ENCODE assay signal across 2 cellular contexts in the genomic region with DNA sequence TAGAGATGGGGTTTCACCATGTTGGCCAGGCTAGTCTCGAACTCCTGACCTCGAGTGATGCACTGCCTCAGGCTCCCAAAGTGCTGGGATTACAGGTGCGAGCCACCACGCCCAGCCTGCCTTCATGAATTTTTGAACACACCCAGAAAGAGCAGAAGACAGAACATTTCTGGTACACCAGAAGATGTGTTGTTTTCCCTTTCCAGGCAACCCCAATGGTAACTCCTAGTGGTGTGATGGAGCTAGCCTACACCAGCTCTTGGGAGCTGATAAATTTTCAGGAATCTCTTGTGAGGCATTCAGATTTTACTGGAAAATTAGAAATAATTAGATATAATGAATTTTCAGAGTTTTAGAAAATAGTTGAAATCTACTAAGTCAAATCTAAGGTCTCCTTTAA.
TF ChIP-seq lines count a peak whose summit lies in the region.

No MANE protein-coding gene starts in this region.

TF ChIP-seq in A549, 52 proteins besides CTCF, POLR2A, EP300 and RAD21 (continued from another document):
- TF ChIP-seq TFCP2L1 (CRISPR knock-in tag; IDR thresholded peaks at IDR 0.05) (no peak), MYC (IDR thresholded peaks at IDR 0.05; ENCODE audit: borderline replicate concordance, low read length) (no peak)

TF ChIP-seq in GM23338, 12 proteins besides CTCF, POLR2A, EP300 and RAD21 (continued from another document):
- TF ChIP-seq, protein P1, sequence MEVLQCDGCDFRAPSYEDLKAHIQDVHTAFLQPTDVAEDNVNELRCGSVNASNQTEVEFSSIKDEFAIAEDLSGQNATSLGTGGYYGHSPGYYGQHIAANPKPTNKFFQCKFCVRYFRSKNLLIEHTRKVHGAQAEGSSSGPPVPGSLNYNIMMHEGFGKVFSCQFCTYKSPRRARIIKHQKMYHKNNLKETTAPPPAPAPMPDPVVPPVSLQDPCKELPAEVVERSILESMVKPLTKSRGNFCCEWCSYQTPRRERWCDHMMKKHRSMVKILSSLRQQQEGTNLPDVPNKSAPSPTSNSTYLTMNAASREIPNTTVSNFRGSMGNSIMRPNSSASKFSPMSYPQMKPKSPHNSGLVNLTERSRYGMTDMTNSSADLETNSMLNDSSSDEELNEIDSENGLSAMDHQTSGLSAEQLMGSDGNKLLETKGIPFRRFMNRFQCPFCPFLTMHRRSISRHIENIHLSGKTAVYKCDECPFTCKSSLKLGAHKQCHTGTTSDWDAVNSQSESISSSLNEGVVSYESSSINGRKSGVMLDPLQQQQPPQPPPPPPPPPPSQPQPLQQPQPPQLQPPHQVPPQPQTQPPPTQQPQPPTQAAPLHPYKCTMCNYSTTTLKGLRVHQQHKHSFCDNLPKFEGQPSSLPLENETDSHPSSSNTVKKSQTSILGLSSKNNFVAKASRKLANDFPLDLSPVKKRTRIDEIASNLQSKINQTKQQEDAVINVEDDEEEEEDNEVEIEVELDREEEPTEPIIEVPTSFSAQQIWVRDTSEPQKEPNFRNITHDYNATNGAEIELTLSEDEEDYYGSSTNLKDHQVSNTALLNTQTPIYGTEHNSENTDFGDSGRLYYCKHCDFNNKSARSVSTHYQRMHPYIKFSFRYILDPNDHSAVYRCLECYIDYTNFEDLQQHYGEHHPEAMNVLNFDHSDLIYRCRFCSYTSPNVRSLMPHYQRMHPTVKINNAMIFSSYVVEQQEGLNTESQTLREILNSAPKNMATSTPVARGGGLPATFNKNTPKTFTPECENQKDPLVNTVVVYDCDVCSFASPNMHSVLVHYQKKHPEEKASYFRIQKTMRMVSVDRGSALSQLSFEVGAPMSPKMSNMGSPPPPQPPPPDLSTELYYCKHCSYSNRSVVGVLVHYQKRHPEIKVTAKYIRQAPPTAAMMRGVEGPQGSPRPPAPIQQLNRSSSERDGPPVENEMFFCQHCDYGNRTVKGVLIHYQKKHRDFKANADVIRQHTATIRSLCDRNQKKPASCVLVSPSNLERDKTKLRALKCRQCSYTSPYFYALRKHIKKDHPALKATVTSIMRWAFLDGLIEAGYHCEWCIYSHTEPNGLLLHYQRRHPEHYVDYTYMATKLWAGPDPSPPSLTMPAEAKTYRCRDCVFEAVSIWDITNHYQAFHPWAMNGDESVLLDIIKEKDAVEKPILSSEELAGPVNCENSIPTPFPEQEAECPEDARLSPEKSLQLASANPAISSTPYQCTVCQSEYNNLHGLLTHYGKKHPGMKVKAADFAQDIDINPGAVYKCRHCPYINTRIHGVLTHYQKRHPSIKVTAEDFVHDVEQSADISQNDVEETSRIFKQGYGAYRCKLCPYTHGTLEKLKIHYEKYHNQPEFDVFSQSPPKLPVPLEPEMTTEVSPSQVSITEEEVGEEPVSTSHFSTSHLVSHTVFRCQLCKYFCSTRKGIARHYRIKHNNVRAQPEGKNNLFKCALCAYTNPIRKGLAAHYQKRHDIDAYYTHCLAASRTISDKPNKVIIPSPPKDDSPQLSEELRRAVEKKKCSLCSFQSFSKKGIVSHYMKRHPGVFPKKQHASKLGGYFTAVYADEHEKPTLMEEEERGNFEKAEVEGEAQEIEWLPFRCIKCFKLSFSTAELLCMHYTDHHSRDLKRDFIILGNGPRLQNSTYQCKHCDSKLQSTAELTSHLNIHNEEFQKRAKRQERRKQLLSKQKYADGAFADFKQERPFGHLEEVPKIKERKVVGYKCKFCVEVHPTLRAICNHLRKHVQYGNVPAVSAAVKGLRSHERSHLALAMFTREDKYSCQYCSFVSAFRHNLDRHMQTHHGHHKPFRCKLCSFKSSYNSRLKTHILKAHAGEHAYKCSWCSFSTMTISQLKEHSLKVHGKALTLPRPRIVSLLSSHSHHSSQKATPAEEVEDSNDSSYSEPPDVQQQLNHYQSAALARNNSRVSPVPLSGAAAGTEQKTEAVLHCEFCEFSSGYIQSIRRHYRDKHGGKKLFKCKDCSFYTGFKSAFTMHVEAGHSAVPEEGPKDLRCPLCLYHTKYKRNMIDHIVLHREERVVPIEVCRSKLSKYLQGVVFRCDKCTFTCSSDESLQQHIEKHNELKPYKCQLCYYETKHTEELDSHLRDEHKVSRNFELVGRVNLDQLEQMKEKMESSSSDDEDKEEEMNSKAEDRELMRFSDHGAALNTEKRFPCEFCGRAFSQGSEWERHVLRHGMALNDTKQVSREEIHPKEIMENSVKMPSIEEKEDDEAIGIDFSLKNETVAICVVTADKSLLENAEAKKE (CRISPR knock-in tag; IDR thresholded peaks at IDR 0.05), result no peak
- TF ChIP-seq ZNF331 (CRISPR knock-in tag; IDR thresholded peaks at IDR 0.05; ENCODE audit: low read depth) (no peak), NANOG (IDR thresholded peaks at IDR 0.05; ENCODE audit: borderline replicate concordance) (no peak), JUNB (IDR thresholded peaks at IDR 0.05; ENCODE audit: unreplicated experiment) (no peak), EZH2 (IDR thresholded peaks at IDR 0.05; ENCODE audit: low read depth, unreplicated experiment) (no peak), ZNF114 (CRISPR knock-in tag; IDR thresholded peaks at IDR 0.05) (no peak), CREB1 (CRISPR knock-in tag; IDR thresholded peaks at IDR 0.05; ENCODE audit: low read depth) (no peak), STAT1 (IDR thresholded peaks at IDR 0.05; ENCODE audit: unreplicated experiment) (no peak), POLR2AphosphoS5 (IDR thresholded peaks at IDR 0.05; ENCODE audit: low read depth) (no peak)
- TF ChIP-seq, protein P2, sequence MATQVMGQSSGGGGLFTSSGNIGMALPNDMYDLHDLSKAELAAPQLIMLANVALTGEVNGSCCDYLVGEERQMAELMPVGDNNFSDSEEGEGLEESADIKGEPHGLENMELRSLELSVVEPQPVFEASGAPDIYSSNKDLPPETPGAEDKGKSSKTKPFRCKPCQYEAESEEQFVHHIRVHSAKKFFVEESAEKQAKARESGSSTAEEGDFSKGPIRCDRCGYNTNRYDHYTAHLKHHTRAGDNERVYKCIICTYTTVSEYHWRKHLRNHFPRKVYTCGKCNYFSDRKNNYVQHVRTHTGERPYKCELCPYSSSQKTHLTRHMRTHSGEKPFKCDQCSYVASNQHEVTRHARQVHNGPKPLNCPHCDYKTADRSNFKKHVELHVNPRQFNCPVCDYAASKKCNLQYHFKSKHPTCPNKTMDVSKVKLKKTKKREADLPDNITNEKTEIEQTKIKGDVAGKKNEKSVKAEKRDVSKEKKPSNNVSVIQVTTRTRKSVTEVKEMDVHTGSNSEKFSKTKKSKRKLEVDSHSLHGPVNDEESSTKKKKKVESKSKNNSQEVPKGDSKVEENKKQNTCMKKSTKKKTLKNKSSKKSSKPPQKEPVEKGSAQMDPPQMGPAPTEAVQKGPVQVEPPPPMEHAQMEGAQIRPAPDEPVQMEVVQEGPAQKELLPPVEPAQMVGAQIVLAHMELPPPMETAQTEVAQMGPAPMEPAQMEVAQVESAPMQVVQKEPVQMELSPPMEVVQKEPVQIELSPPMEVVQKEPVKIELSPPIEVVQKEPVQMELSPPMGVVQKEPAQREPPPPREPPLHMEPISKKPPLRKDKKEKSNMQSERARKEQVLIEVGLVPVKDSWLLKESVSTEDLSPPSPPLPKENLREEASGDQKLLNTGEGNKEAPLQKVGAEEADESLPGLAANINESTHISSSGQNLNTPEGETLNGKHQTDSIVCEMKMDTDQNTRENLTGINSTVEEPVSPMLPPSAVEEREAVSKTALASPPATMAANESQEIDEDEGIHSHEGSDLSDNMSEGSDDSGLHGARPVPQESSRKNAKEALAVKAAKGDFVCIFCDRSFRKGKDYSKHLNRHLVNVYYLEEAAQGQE (IDR thresholded peaks at IDR 0.05; ENCODE audit: unreplicated experiment), result no peak
- TF ChIP-seq, protein P3, sequence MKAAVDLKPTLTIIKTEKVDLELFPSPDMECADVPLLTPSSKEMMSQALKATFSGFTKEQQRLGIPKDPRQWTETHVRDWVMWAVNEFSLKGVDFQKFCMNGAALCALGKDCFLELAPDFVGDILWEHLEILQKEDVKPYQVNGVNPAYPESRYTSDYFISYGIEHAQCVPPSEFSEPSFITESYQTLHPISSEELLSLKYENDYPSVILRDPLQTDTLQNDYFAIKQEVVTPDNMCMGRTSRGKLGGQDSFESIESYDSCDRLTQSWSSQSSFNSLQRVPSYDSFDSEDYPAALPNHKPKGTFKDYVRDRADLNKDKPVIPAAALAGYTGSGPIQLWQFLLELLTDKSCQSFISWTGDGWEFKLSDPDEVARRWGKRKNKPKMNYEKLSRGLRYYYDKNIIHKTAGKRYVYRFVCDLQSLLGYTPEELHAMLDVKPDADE (IDR thresholded peaks at IDR 0.05), result no peak
TF ChIP-seq in GM23338: peak in this region for 0.
